ENCODE assay signal across 23 cellular contexts in genomic region chr18:14924226-14924625, GRCh38.
DNase-seq lines count a peak whose midpoint lies in the region; ATAC-seq and TF ChIP-seq lines count a peak whose summit lies in the region.
"Had no signal": no experiment of that assay in that cellular context is flagged by ENCODE, and none has a peak within 500 bp of the region (broad histone marks: within the 10 kb centered on the region; RNA-seq: fewer than 3 reads in every experiment).

No MANE protein-coding gene starts in this region.

- H3K36me3 ChIP-seq in PC-3 (ENCODE audit: low read depth, low read length) (no peaks in the 10 kb centered on the region), osteoblast (ENCODE audit: insufficient read depth, low read length) (no peaks in the 10 kb centered on the region), ovary (no peaks in the 10 kb centered on the region)

- H4K20me1 ChIP-seq in PC-3 (ENCODE audit: low read length) = no peaks in the 10 kb centered on the region
- H4K20me1 ChIP-seq in osteoblast (ENCODE audit: insufficient read depth, low read length) = no peaks in the 10 kb centered on the region

- intact Hi-C loops in PC-3 (cut with micrococcal nuclease) = no loop called here
- intact Hi-C loops in ovary (cut with DNase I) = no loop called here

- TF ChIP-seq EP300 in ovary (IDR thresholded peaks at IDR 0.05) = no peak

- H3K4me1 ChIP-seq in PC-3 (ENCODE audit: insufficient read depth, low read length) = peaks cover 15% of the 10 kb centered on the region; the same call in 1 of the 2 replicates
- peaks cover 16% of the 10 kb centered on the region for H3K4me1 ChIP-seq in osteoblast (ENCODE audit: insufficient read depth, low read length)
- H3K4me1 ChIP-seq in ovary (ENCODE audit: insufficient read depth) = no peaks in the 10 kb centered on the region

- POLR2A ChIA-PET in PC-3 (lab: Charles Lee; ENCODE audit: unreplicated experiment) = no interaction called here

- no peaks in the 10 kb centered on the region for H3K4me1 Mint-ChIP-seq in activated naive CD8-positive, alpha-beta T cell treated with anti-CD3 and anti-CD28 coated beads, Interleukin-2, amount 50 U/mL, for 24 hours
- H3K4me1 Mint-ChIP-seq: H9 had no signal

- H3K9me2 ChIP-seq in PC-3 (replicated peaks; ENCODE audit: low read length) = no peaks in the 10 kb centered on the region

- H3K27me3 ChIP-seq in PC-3 (ENCODE audit: low read length) (no peaks in the 10 kb centered on the region), osteoblast (ENCODE audit: insufficient read depth, low read length) (no peaks in the 10 kb centered on the region), ovary (no peaks in the 10 kb centered on the region)

- H3K27me3 Mint-ChIP-seq in activated naive CD8-positive, alpha-beta T cell treated with anti-CD3 and anti-CD28 coated beads, Interleukin-2, amount 50 U/mL, for 24 hours = no peaks in the 10 kb centered on the region

- H3K4me3 Mint-ChIP-seq in activated naive CD8-positive, alpha-beta T cell treated with anti-CD3 and anti-CD28 coated beads, Interleukin-2, amount 50 U/mL, for 24 hours = no peak overlapping the region
- H3K4me3 Mint-ChIP-seq: CD4-positive, CD25-positive, alpha-beta regulatory T cell; H9; HFFc6 had no signal

- BruUV-seq in PC-3 (replicated peaks; lab: Mats Ljungman, UMichigan) = no TSS peak

- H2AFZ ChIP-seq in PC-3 (ENCODE audit: low read length) (no peak overlapping the region), osteoblast (ENCODE audit: low read length) (no peak overlapping the region)

- ATAC-seq in PC-3 = peak; percentile 69
- peak; percentile 16 for ATAC-seq in activated naive CD8-positive, alpha-beta T cell treated with anti-CD3 and anti-CD28 coated beads, Interleukin-2, amount 50 U/mL, for 24 hours
- ATAC-seq in HG03460 (IDR thresholded peaks at IDR 0.05; ENCODE audit: unreplicated experiment) = no peak
- ATAC-seq in GM18873 (IDR thresholded peaks at IDR 0.05; ENCODE audit: low FRiP score, unreplicated experiment) = no peak
- ATAC-seq: HepG2, K562 had no signal

- CTCF ChIA-PET in PC-3 (lab: Charles Lee) = no interaction called here

- no peak overlapping the region for H3K9ac ChIP-seq in PC-3 (ENCODE audit: low read length)

- no peak overlapping the region for H3K27ac ChIP-seq in PC-3 (ENCODE audit: low read length)
- peak overlapping the region; percentile 0 for H3K27ac ChIP-seq in osteoblast (ENCODE audit: low read depth, low read length)
- no peak overlapping the region for H3K27ac ChIP-seq in ovary
- H3K27ac ChIP-seq: SK-N-MC had no signal

- H3K36me3 Mint-ChIP-seq in activated naive CD8-positive, alpha-beta T cell treated with anti-CD3 and anti-CD28 coated beads, Interleukin-2, amount 50 U/mL, for 24 hours (ENCODE audit: low read depth) = no peaks in the 10 kb centered on the region
- H3K36me3 Mint-ChIP-seq: CD4-positive, CD25-positive, alpha-beta regulatory T cell had no signal

- 75 to 85% (median 82%) methylated on average over 4 of the region's 4 CpGs for WGBS in ovary, 3 donors

- H3K9me3 ChIP-seq in PC-3 (ENCODE audit: low read length) = no peaks in the 10 kb centered on the region
- no peaks in the 10 kb centered on the region for H3K9me3 ChIP-seq in osteoblast (ENCODE audit: low read depth, low read length)
- H3K9me3 ChIP-seq in ovary = no peaks in the 10 kb centered on the region
- H3K9me3 ChIP-seq: Caco-2 had no signal

- H3K9me3 Mint-ChIP-seq in activated naive CD8-positive, alpha-beta T cell treated with anti-CD3 and anti-CD28 coated beads, Interleukin-2, amount 50 U/mL, for 24 hours = no peaks in the 10 kb centered on the region

- TF ChIP-seq CTCF in PC-3 (conservative IDR thresholded peaks at IDR 0.05; ENCODE audit: low read depth, low read length) (no peak), osteoblast (IDR thresholded peaks at IDR 0.05; ENCODE audit: extremely low read depth, low read depth, low read length) (no peak), ovary (IDR thresholded peaks at IDR 0.05) (no peak)

- DNase-seq in M059J (ENCODE audit: low read depth) (peak; percentile 9), PC-3 (peak; percentile 33), osteoblast (ENCODE audit: insufficient read length, low spot score, missing footprints) (peak; percentile 89), ovary (no peak)
- no peak for DNase-seq in activated naive CD8-positive, alpha-beta T cell treated with anti-CD3 and anti-CD28 coated beads, Interleukin-2, amount 50 U/mL, for 24 hours
- DNase-seq: Caco-2; CD4-positive, CD25-positive, alpha-beta regulatory T cell; DMS 273 treated with DMSO at 0.1 percent for 48 hours; DMS79 treated with DMSO at 0.1 percent for 48 hours; H9; HFFc6; NCI-H1105; NCI-H146; NCI-H2029; NCI-H345; NCI-H524; NCI-H774; SHP77 had no signal

- H3K79me2 ChIP-seq in PC-3 (ENCODE audit: low read length) = no peaks in the 10 kb centered on the region
- H3K79me2 ChIP-seq in osteoblast (ENCODE audit: insufficient read depth, low read length) = no peaks in the 10 kb centered on the region

- no peak overlapping the region for H3K27ac Mint-ChIP-seq in activated naive CD8-positive, alpha-beta T cell treated with anti-CD3 and anti-CD28 coated beads, Interleukin-2, amount 50 U/mL, for 24 hours
- H3K27ac Mint-ChIP-seq: H9, HFFc6 had no signal

- H3K4me2 ChIP-seq in PC-3 (ENCODE audit: low read length) (no peak overlapping the region), osteoblast (ENCODE audit: insufficient read depth, low read length) (no peak overlapping the region)

- no peak for TF ChIP-seq POLR2A in ovary (IDR thresholded peaks at IDR 0.05)

- no peak overlapping the region for H3K4me3 ChIP-seq in PC-3 (ENCODE audit: low read length)
- no peak overlapping the region for H3K4me3 ChIP-seq in osteoblast (ENCODE audit: insufficient read depth, low read length)
- no peak overlapping the region for H3K4me3 ChIP-seq in ovary
- H3K4me3 ChIP-seq: K562, SK-N-MC had no signal

- no peaks in the 10 kb centered on the region for H3F3A ChIP-seq in PC-3 (ENCODE audit: low read length, unreplicated experiment)

Comparison
In these comparisons a context has a peak if more than half of its experiments do, and no peak if none do; other contexts are left out.
1. DNase-seq: peak in M059J (single experiment), PC-3 (single experiment) and osteoblast (single experiment); none in activated naive CD8-positive, alpha-beta T cell treated with anti-CD3 and anti-CD28 coated beads, Interleukin-2, amount 50 U/mL, for 24 hours (single experiment) and ovary (0 of 5).
2. ATAC-seq: peak in PC-3 (single experiment) and activated naive CD8-positive, alpha-beta T cell treated with anti-CD3 and anti-CD28 coated beads, Interleukin-2, amount 50 U/mL, for 24 hours (single experiment); none in HG03460 (single experiment) and GM18873 (single experiment).